Comparison of ENCODE assay signal across 15 cellular contexts in genomic region chr13:64154514-64154913, GRCh38.
DNase-seq lines count a peak whose midpoint lies in the region; ATAC-seq and TF ChIP-seq lines count a peak whose summit lies in the region.
"Had no signal": no experiment of that assay in that cellular context is flagged by ENCODE, and none has a peak within 500 bp of the region (broad histone marks: within the 10 kb centered on the region; RNA-seq: fewer than 3 reads in every experiment).

No MANE protein-coding gene starts in this region.

- H3K27me3 Mint-ChIP-seq in glutamatergic neuron (ENCODE audit: unreplicated experiment), result no peaks in the 10 kb centered on the region
- H3K27me3 Mint-ChIP-seq: activated T-helper 17 cell treated with anti-CD3 and anti-CD28 coated beads, Interleukin-2, amount 50 U/mL, for 72 hours had no signal

- H3K27ac Mint-ChIP-seq in glutamatergic neuron (ENCODE audit: unreplicated experiment), result no peak overlapping the region
- H3K27ac Mint-ChIP-seq: activated T-helper 17 cell treated with anti-CD3 and anti-CD28 coated beads, Interleukin-2, amount 50 U/mL, for 72 hours had no signal

- peak; percentile 14 for DNase-seq in HT-29 (ENCODE audit: low spot score)
- no peak for DNase-seq in glutamatergic neuron
- DNase-seq in cerebellar nuclear complex (lab: John Stamatoyannopoulos, UW), result no peak
- no peak for DNase-seq in GM10266 (ENCODE audit: extremely low spot score)
- DNase-seq: activated CD4-positive, CD25-positive, alpha-beta regulatory T cell treated with anti-CD3 and anti-CD28 coated beads, Interleukin-2, amount 50 U/mL, for 72 hours; colonic mucosa; heart right ventricle; MM.1S; right cardiac atrium; thyroid gland had no signal

- H3K27ac ChIP-seq in C4-2B, result no peak overlapping the region
- H3K27ac ChIP-seq: colonic mucosa, heart right ventricle, thyroid gland had no signal

- no peaks in the 10 kb centered on the region for H3K36me3 Mint-ChIP-seq in glutamatergic neuron (ENCODE audit: unreplicated experiment)

- no peaks in the 10 kb centered on the region for H3K9me3 Mint-ChIP-seq in glutamatergic neuron (ENCODE audit: unreplicated experiment)

- H3K4me3 Mint-ChIP-seq in glutamatergic neuron (ENCODE audit: unreplicated experiment), result no peak overlapping the region
- H3K4me3 Mint-ChIP-seq: activated T-helper 17 cell treated with anti-CD3 and anti-CD28 coated beads, Interleukin-2, amount 50 U/mL, for 72 hours had no signal

- H3K4me1 Mint-ChIP-seq in glutamatergic neuron (ENCODE audit: low read depth, unreplicated experiment), result peaks cover 2% of the 10 kb centered on the region
- H3K4me1 Mint-ChIP-seq: activated T-helper 17 cell treated with anti-CD3 and anti-CD28 coated beads, Interleukin-2, amount 50 U/mL, for 72 hours had no signal

- TF ChIP-seq CTCF in C4-2B (conservative IDR thresholded peaks at IDR 0.05), result peak; percentile 64
- TF ChIP-seq CTCF in glutamatergic neuron (IDR thresholded peaks at IDR 0.05; ENCODE audit: partially characterized antibody, unreplicated experiment), result peak; percentile 18
- no peak for TF ChIP-seq CTCF in GM10266 (IDR thresholded peaks at IDR 0.05; ENCODE audit: control insufficient read depth, insufficient read depth, low read depth, missing control alignments)

- ATAC-seq in SK-N-SH treated with all-trans-retinoic acid at 6 μM for 48 hours, result peak; percentile 72
- ATAC-seq in GM21717 (IDR thresholded peaks at IDR 0.05; ENCODE audit: unreplicated experiment), result no peak
- ATAC-seq in HG03460 (IDR thresholded peaks at IDR 0.05; ENCODE audit: unreplicated experiment), result no peak
- ATAC-seq: activated T-helper 17 cell treated with anti-CD3 and anti-CD28 coated beads, Interleukin-2, amount 50 U/mL, for 72 hours; heart right ventricle; right cardiac atrium had no signal

TF ChIP-seq in SK-N-SH treated with all-trans-retinoic acid at 6 μM for 48 hours, 23 proteins besides CTCF, POLR2A, EP300 and RAD21:
- TF ChIP-seq RARB (CRISPR knock-in tag; IDR thresholded peaks at IDR 0.05) (no peak), ZNF8 (CRISPR knock-in tag; IDR thresholded peaks at IDR 0.05) (no peak), TSHZ2 (CRISPR knock-in tag; IDR thresholded peaks at IDR 0.05) (no peak), OSR1 (CRISPR knock-in tag; IDR thresholded peaks at IDR 0.05) (no peak), TOX (CRISPR knock-in tag; IDR thresholded peaks at IDR 0.05; ENCODE audit: borderline replicate concordance) (no peak), ZFP3 (CRISPR knock-in tag; IDR thresholded peaks at IDR 0.05) (no peak)
- TF ChIP-seq, protein P1, sequence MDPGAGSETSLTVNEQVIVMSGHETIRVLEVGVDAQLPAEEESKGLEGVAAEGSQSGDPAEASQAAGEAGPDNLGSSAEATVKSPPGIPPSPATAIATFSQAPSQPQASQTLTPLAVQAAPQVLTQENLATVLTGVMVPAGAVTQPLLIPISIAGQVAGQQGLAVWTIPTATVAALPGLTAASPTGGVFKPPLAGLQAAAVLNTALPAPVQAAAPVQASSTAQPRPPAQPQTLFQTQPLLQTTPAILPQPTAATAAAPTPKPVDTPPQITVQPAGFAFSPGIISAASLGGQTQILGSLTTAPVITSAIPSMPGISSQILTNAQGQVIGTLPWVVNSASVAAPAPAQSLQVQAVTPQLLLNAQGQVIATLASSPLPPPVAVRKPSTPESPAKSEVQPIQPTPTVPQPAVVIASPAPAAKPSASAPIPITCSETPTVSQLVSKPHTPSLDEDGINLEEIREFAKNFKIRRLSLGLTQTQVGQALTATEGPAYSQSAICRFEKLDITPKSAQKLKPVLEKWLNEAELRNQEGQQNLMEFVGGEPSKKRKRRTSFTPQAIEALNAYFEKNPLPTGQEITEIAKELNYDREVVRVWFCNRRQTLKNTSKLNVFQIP (CRISPR knock-in tag; IDR thresholded peaks at IDR 0.05; ENCODE audit: borderline replicate concordance, low read depth), result no peak
- TF ChIP-seq, protein P2, sequence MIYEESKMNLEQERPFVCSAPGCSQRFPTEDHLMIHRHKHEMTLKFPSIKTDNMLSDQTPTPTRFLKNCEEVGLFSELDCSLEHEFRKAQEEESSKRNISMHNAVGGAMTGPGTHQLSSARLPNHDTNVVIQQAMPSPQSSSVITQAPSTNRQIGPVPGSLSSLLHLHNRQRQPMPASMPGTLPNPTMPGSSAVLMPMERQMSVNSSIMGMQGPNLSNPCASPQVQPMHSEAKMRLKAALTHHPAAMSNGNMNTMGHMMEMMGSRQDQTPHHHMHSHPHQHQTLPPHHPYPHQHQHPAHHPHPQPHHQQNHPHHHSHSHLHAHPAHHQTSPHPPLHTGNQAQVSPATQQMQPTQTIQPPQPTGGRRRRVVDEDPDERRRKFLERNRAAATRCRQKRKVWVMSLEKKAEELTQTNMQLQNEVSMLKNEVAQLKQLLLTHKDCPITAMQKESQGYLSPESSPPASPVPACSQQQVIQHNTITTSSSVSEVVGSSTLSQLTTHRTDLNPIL (CRISPR knock-in tag; IDR thresholded peaks at IDR 0.05; ENCODE audit: low read depth), result no peak
- TF ChIP-seq, protein P3, sequence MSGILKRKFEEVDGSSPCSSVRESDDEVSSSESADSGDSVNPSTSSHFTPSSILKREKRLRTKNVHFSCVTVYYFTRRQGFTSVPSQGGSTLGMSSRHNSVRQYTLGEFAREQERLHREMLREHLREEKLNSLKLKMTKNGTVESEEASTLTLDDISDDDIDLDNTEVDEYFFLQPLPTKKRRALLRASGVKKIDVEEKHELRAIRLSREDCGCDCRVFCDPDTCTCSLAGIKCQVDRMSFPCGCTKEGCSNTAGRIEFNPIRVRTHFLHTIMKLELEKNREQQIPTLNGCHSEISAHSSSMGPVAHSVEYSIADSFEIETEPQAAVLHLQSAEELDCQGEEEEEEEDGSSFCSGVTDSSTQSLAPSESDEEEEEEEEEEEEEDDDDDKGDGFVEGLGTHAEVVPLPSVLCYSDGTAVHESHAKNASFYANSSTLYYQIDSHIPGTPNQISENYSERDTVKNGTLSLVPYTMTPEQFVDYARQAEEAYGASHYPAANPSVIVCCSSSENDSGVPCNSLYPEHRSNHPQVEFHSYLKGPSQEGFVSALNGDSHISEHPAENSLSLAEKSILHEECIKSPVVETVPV (CRISPR knock-in tag; IDR thresholded peaks at IDR 0.05), result no peak
TF ChIP-seq in SK-N-SH treated with all-trans-retinoic acid at 6 μM for 48 hours: peak in this region for 0.
